ENCODE assay signal across 1 cellular context in the genomic region with DNA sequence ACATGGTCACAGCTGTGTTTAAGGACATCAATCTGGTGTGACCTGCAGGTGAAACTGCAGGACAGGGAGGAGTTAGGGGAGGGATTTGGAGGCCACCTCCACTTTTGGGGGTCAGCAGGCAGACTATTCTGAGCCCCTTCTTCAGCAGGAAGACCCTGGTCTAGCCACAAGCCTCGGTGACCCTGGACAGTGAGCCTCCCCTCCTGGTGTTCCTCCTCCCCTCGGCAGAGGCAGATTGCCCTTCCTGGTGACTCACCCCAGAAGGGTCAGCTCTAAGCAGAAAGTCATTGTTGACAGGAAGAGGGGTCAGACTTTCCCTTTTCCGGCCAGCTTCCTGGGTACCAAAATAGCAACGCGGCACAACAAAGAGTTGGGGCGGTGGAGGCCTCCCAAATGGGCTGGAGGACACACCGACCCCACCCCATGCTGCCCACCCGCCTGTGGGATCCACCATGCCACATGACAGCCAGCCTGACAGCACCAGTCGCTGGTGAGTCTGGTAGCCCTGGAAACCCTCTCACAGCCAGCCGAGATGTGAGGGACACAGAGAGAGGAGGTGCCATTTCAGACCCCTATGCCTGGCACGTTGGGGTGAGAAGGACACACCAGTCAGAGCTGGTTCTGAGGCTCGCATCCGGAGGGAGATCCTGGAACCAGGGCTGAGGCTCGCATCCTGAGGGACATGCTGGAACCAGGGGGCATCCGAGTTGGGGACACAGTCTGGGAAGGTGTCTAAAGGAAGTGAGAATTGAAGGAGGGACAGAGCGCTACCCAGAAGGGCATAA.
TF ChIP-seq lines count a peak whose summit lies in the region.

No MANE protein-coding gene starts in this region.

TF ChIP-seq in K562, 482 proteins besides CTCF, POLR2A, EP300 and RAD21 (continued from another document and continues in another):
- TF ChIP-seq, protein P1, sequence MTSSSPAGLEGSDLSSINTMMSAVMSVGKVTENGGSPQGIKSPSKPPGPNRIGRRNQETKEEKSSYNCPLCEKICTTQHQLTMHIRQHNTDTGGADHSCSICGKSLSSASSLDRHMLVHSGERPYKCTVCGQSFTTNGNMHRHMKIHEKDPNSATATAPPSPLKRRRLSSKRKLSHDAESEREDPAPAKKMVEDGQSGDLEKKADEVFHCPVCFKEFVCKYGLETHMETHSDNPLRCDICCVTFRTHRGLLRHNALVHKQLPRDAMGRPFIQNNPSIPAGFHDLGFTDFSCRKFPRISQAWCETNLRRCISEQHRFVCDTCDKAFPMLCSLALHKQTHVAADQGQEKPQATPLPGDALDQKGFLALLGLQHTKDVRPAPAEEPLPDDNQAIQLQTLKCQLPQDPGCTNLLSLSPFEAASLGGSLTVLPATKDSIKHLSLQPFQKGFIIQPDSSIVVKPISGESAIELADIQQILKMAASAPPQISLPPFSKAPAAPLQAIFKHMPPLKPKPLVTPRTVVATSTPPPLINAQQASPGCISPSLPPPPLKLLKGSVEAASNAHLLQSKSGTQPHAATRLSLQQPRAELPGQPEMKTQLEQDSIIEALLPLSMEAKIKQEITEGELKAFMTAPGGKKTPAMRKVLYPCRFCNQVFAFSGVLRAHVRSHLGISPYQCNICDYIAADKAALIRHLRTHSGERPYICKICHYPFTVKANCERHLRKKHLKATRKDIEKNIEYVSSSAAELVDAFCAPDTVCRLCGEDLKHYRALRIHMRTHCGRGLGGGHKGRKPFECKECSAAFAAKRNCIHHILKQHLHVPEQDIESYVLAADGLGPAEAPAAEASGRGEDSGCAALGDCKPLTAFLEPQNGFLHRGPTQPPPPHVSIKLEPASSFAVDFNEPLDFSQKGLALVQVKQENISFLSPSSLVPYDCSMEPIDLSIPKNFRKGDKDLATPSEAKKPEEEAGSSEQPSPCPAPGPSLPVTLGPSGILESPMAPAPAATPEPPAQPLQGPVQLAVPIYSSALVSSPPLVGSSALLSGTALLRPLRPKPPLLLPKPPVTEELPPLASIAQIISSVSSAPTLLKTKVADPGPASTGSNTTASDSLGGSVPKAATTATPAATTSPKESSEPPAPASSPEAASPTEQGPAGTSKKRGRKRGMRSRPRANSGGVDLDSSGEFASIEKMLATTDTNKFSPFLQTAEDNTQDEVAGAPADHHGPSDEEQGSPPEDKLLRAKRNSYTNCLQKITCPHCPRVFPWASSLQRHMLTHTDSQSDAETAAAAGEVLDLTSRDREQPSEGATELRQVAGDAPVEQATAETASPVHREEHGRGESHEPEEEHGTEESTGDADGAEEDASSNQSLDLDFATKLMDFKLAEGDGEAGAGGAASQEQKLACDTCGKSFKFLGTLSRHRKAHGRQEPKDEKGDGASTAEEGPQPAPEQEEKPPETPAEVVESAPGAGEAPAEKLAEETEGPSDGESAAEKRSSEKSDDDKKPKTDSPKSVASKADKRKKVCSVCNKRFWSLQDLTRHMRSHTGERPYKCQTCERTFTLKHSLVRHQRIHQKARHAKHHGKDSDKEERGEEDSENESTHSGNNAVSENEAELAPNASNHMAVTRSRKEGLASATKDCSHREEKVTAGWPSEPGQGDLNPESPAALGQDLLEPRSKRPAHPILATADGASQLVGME (CRISPR knock-in tag; IDR thresholded peaks at IDR 0.05): 0 out of 2 replicates have a peak, but pooled peaks have one; percentile 66
- peak; percentile 67 for TF ChIP-seq POLR2G (IDR thresholded peaks at IDR 0.05; ENCODE audit: low read depth, low read length)
- TF ChIP-seq SMC3 (conservative IDR thresholded peaks at IDR 0.05; ENCODE audit: insufficient read depth, low read depth, low read length): no peak
- TF ChIP-seq CBX3 (IDR thresholded peaks at IDR 0.05; ENCODE audit: borderline replicate concordance in 1 of 2, low read length in 2 of 2): peak in 1 of 2 experiments; percentile 30; a peak in 1 of 3 replicates
- no peak for TF ChIP-seq HMGXB4 (CRISPR knock-in tag; IDR thresholded peaks at IDR 0.05)
- TF ChIP-seq ETV1 (tag; conservative IDR thresholded peaks at IDR 0.05; ENCODE audit: low read depth): peak; percentile 99
- TF ChIP-seq SLC30A9 (CRISPR knock-in tag; IDR thresholded peaks at IDR 0.05): no peak
- 0 out of 2 replicates have a peak, but pooled peaks have one; percentile 50 for TF ChIP-seq DIDO1 (tag; IDR thresholded peaks at IDR 0.05; ENCODE audit: low read depth)
- 0 out of 2 replicates have a peak, but pooled peaks have one; percentile 46 for TF ChIP-seq TCF3 (CRISPR knock-in tag; IDR thresholded peaks at IDR 0.05)
- no peak for TF ChIP-seq CBX8 (IDR thresholded peaks at IDR 0.05; ENCODE audit: borderline replicate concordance, extremely low read depth, low read depth, low read length, poor library complexity, severe bottlenecking)
- TF ChIP-seq ETV5 (CRISPR knock-in tag; IDR thresholded peaks at IDR 0.05; ENCODE audit: low read depth): peak; percentile 98
- peak in 1 of 2 experiments; percentile 87; a peak in 2 of 4 replicates for TF ChIP-seq RCOR1 (IDR thresholded peaks at IDR 0.05; ENCODE audit: borderline replicate concordance in 1 of 2, low read depth in 2 of 2, low read length in 2 of 2)
- no peak for TF ChIP-seq RBM34 (IDR thresholded peaks at IDR 0.05; ENCODE audit: borderline replicate concordance, insufficient read depth, low read length)
- TF ChIP-seq SMARCC2 (IDR thresholded peaks at IDR 0.05; ENCODE audit: low read depth): peak; percentile 89
- TF ChIP-seq ESRRA (IDR thresholded peaks at IDR 0.05; ENCODE audit: borderline replicate concordance, low read depth): peak; percentile 93
- TF ChIP-seq, protein P2, sequence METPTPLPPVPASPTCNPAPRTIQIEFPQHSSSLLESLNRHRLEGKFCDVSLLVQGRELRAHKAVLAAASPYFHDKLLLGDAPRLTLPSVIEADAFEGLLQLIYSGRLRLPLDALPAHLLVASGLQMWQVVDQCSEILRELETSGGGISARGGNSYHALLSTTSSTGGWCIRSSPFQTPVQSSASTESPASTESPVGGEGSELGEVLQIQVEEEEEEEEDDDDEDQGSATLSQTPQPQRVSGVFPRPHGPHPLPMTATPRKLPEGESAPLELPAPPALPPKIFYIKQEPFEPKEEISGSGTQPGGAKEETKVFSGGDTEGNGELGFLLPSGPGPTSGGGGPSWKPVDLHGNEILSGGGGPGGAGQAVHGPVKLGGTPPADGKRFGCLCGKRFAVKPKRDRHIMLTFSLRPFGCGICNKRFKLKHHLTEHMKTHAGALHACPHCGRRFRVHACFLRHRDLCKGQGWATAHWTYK (CRISPR knock-in tag; IDR thresholded peaks at IDR 0.05): 0 out of 2 replicates have a peak, but pooled peaks have one; percentile 52
- TF ChIP-seq GABPA (tag; conservative IDR thresholded peaks at IDR 0.05; ENCODE audit: low read depth): peak; percentile 89
- peak; percentile 96 for TF ChIP-seq MEF2A (IDR thresholded peaks at IDR 0.05; ENCODE audit: control insufficient read depth, low read depth, low read length)
- peak; percentile 20; the same call in 1 of the 2 replicates for TF ChIP-seq MTA2 (IDR thresholded peaks at IDR 0.05; ENCODE audit: low read depth)
- no peak for TF ChIP-seq E2F5 (CRISPR knock-in tag; IDR thresholded peaks at IDR 0.05)
- TF ChIP-seq ZC3H4 (CRISPR knock-in tag; IDR thresholded peaks at IDR 0.05; ENCODE audit: borderline replicate concordance): peak; percentile 80; the same call in 1 of the 2 replicates
- peak; percentile 81; the same call in 1 of the 2 replicates for TF ChIP-seq NCOR1 (IDR thresholded peaks at IDR 0.05)
- peak; percentile 83; the same call in 1 of the 2 replicates for TF ChIP-seq ZNF589 (CRISPR knock-in tag; IDR thresholded peaks at IDR 0.05; ENCODE audit: low read depth)
- TF ChIP-seq BRD9 (IDR thresholded peaks at IDR 0.05; ENCODE audit: low read depth, partially characterized antibody): peak; percentile 55
- peak; percentile 64; the same call in 1 of the 2 replicates for TF ChIP-seq TCF7L2 (IDR thresholded peaks at IDR 0.05; ENCODE audit: low read depth, low read length)
- peak; percentile 89 to 91 for TF ChIP-seq ETV6 (IDR thresholded peaks at IDR 0.05; ENCODE audit: borderline replicate concordance in 1 of 2, low read depth in 2 of 2, low read length in 1 of 2)
- no peak for TF ChIP-seq ETV6 (CRISPR knock-in tag; IDR thresholded peaks at IDR 0.05; ENCODE audit: borderline replicate concordance)
- peak; percentile 18; the same call in 1 of the 2 replicates for TF ChIP-seq MYC (IDR thresholded peaks at IDR 0.05; ENCODE audit: low read depth, low read length)
- TF ChIP-seq MYC (CRISPR knock-in tag; IDR thresholded peaks at IDR 0.05; ENCODE audit: borderline replicate concordance, low read depth): no peak
- 0 out of 2 replicates have a peak, but pooled peaks have one; percentile 30 for TF ChIP-seq ZKSCAN1 (IDR thresholded peaks at IDR 0.05; ENCODE audit: low read depth, low read length)
- TF ChIP-seq MEIS2 (IDR thresholded peaks at IDR 0.05; ENCODE audit: partially characterized antibody): peak; percentile 79
- TF ChIP-seq GTF2E2 (tag; IDR thresholded peaks at IDR 0.05): peak; percentile 71
- peak; percentile 71 for TF ChIP-seq MTA3 (IDR thresholded peaks at IDR 0.05; ENCODE audit: borderline replicate concordance)
- peak; percentile 81 for TF ChIP-seq HDAC2 (IDR thresholded peaks at IDR 0.05)
- peak; percentile 81 for TF ChIP-seq LEF1 (IDR thresholded peaks at IDR 0.05)
- TF ChIP-seq DACH1 (IDR thresholded peaks at IDR 0.05; ENCODE audit: partially characterized antibody): peak; percentile 73
- TF ChIP-seq JUND (IDR thresholded peaks at IDR 0.05; ENCODE audit: borderline replicate concordance, low read depth, low read length): peak; percentile 99
- peak; percentile 98 for TF ChIP-seq JUND (tag; IDR thresholded peaks at IDR 0.05; ENCODE audit: borderline replicate concordance, low read depth, low read length)
- TF ChIP-seq SOX6 (IDR thresholded peaks at IDR 0.05): peak; percentile 88
- TF ChIP-seq NR1H2 (CRISPR knock-in tag; IDR thresholded peaks at IDR 0.05): 0 out of 2 replicates have a peak, but pooled peaks have one; percentile 20
- TF ChIP-seq ZNF583 (CRISPR knock-in tag; IDR thresholded peaks at IDR 0.05): 0 out of 2 replicates have a peak, but pooled peaks have one; percentile 3
- TF ChIP-seq ZNF23 (CRISPR knock-in tag; IDR thresholded peaks at IDR 0.05): no peak
- peak; percentile 43; the same call in 1 of the 2 replicates for TF ChIP-seq CBFB (CRISPR knock-in tag; IDR thresholded peaks at IDR 0.05)
- TF ChIP-seq, protein P3, sequence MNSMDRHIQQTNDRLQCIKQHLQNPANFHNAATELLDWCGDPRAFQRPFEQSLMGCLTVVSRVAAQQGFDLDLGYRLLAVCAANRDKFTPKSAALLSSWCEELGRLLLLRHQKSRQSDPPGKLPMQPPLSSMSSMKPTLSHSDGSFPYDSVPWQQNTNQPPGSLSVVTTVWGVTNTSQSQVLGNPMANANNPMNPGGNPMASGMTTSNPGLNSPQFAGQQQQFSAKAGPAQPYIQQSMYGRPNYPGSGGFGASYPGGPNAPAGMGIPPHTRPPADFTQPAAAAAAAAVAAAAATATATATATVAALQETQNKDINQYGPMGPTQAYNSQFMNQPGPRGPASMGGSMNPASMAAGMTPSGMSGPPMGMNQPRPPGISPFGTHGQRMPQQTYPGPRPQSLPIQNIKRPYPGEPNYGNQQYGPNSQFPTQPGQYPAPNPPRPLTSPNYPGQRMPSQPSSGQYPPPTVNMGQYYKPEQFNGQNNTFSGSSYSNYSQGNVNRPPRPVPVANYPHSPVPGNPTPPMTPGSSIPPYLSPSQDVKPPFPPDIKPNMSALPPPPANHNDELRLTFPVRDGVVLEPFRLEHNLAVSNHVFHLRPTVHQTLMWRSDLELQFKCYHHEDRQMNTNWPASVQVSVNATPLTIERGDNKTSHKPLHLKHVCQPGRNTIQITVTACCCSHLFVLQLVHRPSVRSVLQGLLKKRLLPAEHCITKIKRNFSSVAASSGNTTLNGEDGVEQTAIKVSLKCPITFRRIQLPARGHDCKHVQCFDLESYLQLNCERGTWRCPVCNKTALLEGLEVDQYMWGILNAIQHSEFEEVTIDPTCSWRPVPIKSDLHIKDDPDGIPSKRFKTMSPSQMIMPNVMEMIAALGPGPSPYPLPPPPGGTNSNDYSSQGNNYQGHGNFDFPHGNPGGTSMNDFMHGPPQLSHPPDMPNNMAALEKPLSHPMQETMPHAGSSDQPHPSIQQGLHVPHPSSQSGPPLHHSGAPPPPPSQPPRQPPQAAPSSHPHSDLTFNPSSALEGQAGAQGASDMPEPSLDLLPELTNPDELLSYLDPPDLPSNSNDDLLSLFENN (IDR thresholded peaks at IDR 0.05; ENCODE audit: low read depth in 2 of 2, low read length in 2 of 2): 0 out of 4 replicates have a peak, but pooled peaks of 1 of the 2 experiments have one; percentile 67
- peak; percentile 63; the same call in 1 of the 2 replicates for TF ChIP-seq NCOA1 (IDR thresholded peaks at IDR 0.05; ENCODE audit: low read depth)
- peak; percentile 75 for TF ChIP-seq MAFK (IDR thresholded peaks at IDR 0.05; ENCODE audit: low read length)
- peak; percentile 75; the same call in 1 of the 2 replicates for TF ChIP-seq JUNB (CRISPR knock-in tag; conservative IDR thresholded peaks at IDR 0.05)
- 0 out of 2 replicates have a peak, but pooled peaks have one; percentile 45 for TF ChIP-seq KAT7 (CRISPR knock-in tag; IDR thresholded peaks at IDR 0.05; ENCODE audit: borderline replicate concordance)
- TF ChIP-seq PHTF2 (CRISPR knock-in tag; IDR thresholded peaks at IDR 0.05): no peak
- TF ChIP-seq TRIM24 (IDR thresholded peaks at IDR 0.05): peak; percentile 16 to 77; a peak in 1 of 4 replicates
- TF ChIP-seq YY1 (IDR thresholded peaks at IDR 0.05; ENCODE audit: borderline replicate concordance in 1 of 3, control insufficient read depth in 1 of 3, extremely low read depth in 1 of 3, insufficient read depth in 3 of 3, insufficient read length in 1 of 3, insufficient replicate concordance in 2 of 3, low read depth in 1 of 3, low read length in 2 of 3): peak in 1 of 3 experiments; percentile 31
